2 cellular contexts compared by ENCODE assay signal in the genomic region with DNA sequence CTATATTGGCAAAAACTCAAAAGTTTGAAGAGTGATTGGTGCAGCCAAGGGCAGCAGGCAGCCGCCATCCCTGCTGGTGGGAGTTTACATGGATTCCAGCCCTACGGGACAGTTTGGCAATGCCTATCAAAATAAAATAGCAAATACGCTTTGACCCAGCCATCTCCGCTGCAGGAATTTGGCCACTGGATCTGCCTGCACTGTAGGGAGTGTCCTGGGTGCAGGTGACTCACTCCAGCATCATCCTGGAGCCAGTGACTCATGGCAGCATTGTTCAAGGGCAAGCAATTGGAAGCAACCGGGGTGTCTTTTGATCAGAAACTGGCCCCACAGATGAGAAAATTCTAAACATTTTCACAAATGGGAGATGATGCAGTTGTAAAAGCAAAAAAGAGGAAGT.
TF ChIP-seq lines count a peak whose summit lies in the region.

No MANE protein-coding gene starts in this region.

TF ChIP-seq in K562, 482 proteins besides CTCF, POLR2A, EP300 and RAD21 (continued from another document and continues in another):
- TF ChIP-seq ETV6 (IDR thresholded peaks at IDR 0.05; ENCODE audit: borderline replicate concordance in 1 of 2, low read depth in 2 of 2, low read length in 1 of 2) (no peak), ETV6 (CRISPR knock-in tag; IDR thresholded peaks at IDR 0.05; ENCODE audit: borderline replicate concordance) (no peak), KDM5B (IDR thresholded peaks at IDR 0.05; ENCODE audit: insufficient replicate concordance, low read depth, low read length) (no peak), FOSL1 (tag; conservative IDR thresholded peaks at IDR 0.05) (peak; percentile 99), FOXP1 (CRISPR knock-in tag; IDR thresholded peaks at IDR 0.05) (no peak), TCF3 (CRISPR knock-in tag; IDR thresholded peaks at IDR 0.05) (no peak), POLR2H (tag; IDR thresholded peaks at IDR 0.05; ENCODE audit: low read depth) (no peak), BHLHE40 (IDR thresholded peaks at IDR 0.05; ENCODE audit: low read length) (no peak), ARID1B (IDR thresholded peaks at IDR 0.05) (peak; percentile 26; the same call in 1 of the 2 replicates), ZNF431 (CRISPR knock-in tag; IDR thresholded peaks at IDR 0.05) (no peak), TGIF2 (CRISPR knock-in tag; IDR thresholded peaks at IDR 0.05) (no peak), JUN (IDR thresholded peaks at IDR 0.05; ENCODE audit: borderline replicate concordance, low read depth, low read length) (peak; percentile 82), JUN (CRISPR knock-in tag; IDR thresholded peaks at IDR 0.05; ENCODE audit: borderline replicate concordance) (no peak), ZNF140 (CRISPR knock-in tag; IDR thresholded peaks at IDR 0.05) (no peak), STAT5B (CRISPR knock-in tag; IDR thresholded peaks at IDR 0.05) (no peak), ZNF444 (CRISPR knock-in tag; IDR thresholded peaks at IDR 0.05) (no peak), MEF2D (tag; conservative IDR thresholded peaks at IDR 0.05; ENCODE audit: low read depth) (no peak)
- TF ChIP-seq, protein P1, sequence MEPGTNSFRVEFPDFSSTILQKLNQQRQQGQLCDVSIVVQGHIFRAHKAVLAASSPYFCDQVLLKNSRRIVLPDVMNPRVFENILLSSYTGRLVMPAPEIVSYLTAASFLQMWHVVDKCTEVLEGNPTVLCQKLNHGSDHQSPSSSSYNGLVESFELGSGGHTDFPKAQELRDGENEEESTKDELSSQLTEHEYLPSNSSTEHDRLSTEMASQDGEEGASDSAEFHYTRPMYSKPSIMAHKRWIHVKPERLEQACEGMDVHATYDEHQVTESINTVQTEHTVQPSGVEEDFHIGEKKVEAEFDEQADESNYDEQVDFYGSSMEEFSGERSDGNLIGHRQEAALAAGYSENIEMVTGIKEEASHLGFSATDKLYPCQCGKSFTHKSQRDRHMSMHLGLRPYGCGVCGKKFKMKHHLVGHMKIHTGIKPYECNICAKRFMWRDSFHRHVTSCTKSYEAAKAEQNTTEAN (CRISPR knock-in tag; IDR thresholded peaks at IDR 0.05), result no peak
- TF ChIP-seq, protein P2, sequence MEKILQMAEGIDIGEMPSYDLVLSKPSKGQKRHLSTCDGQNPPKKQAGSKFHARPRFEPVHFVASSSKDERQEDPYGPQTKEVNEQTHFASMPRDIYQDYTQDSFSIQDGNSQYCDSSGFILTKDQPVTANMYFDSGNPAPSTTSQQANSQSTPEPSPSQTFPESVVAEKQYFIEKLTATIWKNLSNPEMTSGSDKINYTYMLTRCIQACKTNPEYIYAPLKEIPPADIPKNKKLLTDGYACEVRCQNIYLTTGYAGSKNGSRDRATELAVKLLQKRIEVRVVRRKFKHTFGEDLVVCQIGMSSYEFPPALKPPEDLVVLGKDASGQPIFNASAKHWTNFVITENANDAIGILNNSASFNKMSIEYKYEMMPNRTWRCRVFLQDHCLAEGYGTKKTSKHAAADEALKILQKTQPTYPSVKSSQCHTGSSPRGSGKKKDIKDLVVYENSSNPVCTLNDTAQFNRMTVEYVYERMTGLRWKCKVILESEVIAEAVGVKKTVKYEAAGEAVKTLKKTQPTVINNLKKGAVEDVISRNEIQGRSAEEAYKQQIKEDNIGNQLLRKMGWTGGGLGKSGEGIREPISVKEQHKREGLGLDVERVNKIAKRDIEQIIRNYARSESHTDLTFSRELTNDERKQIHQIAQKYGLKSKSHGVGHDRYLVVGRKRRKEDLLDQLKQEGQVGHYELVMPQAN (IDR thresholded peaks at IDR 0.05; ENCODE audit: borderline replicate concordance), result no peak
- TF ChIP-seq, protein P3, sequence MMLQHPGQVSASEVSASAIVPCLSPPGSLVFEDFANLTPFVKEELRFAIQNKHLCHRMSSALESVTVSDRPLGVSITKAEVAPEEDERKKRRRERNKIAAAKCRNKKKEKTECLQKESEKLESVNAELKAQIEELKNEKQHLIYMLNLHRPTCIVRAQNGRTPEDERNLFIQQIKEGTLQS (IDR thresholded peaks at IDR 0.05), result peak; percentile 84
- TF ChIP-seq, protein P3 (CRISPR knock-in tag; conservative IDR thresholded peaks at IDR 0.05), result no peak

TF ChIP-seq in liver, 16 proteins besides CTCF, POLR2A, EP300 and RAD21:
- TF ChIP-seq, protein P4, sequence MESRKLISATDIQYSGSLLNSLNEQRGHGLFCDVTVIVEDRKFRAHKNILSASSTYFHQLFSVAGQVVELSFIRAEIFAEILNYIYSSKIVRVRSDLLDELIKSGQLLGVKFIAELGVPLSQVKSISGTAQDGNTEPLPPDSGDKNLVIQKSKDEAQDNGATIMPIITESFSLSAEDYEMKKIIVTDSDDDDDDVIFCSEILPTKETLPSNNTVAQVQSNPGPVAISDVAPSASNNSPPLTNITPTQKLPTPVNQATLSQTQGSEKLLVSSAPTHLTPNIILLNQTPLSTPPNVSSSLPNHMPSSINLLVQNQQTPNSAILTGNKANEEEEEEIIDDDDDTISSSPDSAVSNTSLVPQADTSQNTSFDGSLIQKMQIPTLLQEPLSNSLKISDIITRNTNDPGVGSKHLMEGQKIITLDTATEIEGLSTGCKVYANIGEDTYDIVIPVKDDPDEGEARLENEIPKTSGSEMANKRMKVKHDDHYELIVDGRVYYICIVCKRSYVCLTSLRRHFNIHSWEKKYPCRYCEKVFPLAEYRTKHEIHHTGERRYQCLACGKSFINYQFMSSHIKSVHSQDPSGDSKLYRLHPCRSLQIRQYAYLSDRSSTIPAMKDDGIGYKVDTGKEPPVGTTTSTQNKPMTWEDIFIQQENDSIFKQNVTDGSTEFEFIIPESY (IDR thresholded peaks at IDR 0.05), result no peak
- TF ChIP-seq, protein P3 (IDR thresholded peaks at IDR 0.05), result no peak
- TF ChIP-seq EGR1 (IDR thresholded peaks at IDR 0.05; ENCODE audit: low read depth in 2 of 2), result peak in 1 of 2 donors; percentile 45
- no peak for TF ChIP-seq FOXA1 (IDR thresholded peaks at IDR 0.05)
- TF ChIP-seq YY1 (IDR thresholded peaks at IDR 0.05), result peak; percentile 82
- no peak for TF ChIP-seq FOXA2 (IDR thresholded peaks at IDR 0.05)
- no peak for TF ChIP-seq TAF1 (conservative IDR thresholded peaks at IDR 0.05)
- TF ChIP-seq HNF4G (IDR thresholded peaks at IDR 0.05), result no peak
- peak in 1 of 2 donors; percentile 49 for TF ChIP-seq HNF4A (conservative IDR thresholded peaks at IDR 0.05)
- no peak for TF ChIP-seq NR2F2 (IDR thresholded peaks at IDR 0.05)
- no peak for TF ChIP-seq GABPA (IDR thresholded peaks at IDR 0.05 in 1 of 2, conservative IDR thresholded peaks at IDR 0.05 in 1 of 2)
- no peak for TF ChIP-seq SP1 (IDR thresholded peaks at IDR 0.05)
- TF ChIP-seq JUND (IDR thresholded peaks at IDR 0.05), result peak; percentile 72 to 98
- TF ChIP-seq, protein P5, sequence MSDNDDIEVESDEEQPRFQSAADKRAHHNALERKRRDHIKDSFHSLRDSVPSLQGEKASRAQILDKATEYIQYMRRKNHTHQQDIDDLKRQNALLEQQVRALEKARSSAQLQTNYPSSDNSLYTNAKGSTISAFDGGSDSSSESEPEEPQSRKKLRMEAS (IDR thresholded peaks at IDR 0.05), result no peak
- peak in 1 of 2 donors; percentile 41 for TF ChIP-seq RXRA (IDR thresholded peaks at IDR 0.05)
- TF ChIP-seq, protein P6, sequence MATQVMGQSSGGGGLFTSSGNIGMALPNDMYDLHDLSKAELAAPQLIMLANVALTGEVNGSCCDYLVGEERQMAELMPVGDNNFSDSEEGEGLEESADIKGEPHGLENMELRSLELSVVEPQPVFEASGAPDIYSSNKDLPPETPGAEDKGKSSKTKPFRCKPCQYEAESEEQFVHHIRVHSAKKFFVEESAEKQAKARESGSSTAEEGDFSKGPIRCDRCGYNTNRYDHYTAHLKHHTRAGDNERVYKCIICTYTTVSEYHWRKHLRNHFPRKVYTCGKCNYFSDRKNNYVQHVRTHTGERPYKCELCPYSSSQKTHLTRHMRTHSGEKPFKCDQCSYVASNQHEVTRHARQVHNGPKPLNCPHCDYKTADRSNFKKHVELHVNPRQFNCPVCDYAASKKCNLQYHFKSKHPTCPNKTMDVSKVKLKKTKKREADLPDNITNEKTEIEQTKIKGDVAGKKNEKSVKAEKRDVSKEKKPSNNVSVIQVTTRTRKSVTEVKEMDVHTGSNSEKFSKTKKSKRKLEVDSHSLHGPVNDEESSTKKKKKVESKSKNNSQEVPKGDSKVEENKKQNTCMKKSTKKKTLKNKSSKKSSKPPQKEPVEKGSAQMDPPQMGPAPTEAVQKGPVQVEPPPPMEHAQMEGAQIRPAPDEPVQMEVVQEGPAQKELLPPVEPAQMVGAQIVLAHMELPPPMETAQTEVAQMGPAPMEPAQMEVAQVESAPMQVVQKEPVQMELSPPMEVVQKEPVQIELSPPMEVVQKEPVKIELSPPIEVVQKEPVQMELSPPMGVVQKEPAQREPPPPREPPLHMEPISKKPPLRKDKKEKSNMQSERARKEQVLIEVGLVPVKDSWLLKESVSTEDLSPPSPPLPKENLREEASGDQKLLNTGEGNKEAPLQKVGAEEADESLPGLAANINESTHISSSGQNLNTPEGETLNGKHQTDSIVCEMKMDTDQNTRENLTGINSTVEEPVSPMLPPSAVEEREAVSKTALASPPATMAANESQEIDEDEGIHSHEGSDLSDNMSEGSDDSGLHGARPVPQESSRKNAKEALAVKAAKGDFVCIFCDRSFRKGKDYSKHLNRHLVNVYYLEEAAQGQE (IDR thresholded peaks at IDR 0.05), result no peak
